ENCODE assay signal across 1 cellular context in genomic region chr19:10991521-10992081, GRCh38.
TF ChIP-seq lines count a peak whose summit lies in the region.

No MANE protein-coding gene starts in this region.

TF ChIP-seq in GM23338, 12 proteins besides CTCF, POLR2A, EP300 and RAD21:
- TF ChIP-seq ZNF462 (CRISPR knock-in tag; IDR thresholded peaks at IDR 0.05) (no peak), ZNF114 (CRISPR knock-in tag; IDR thresholded peaks at IDR 0.05) (no peak), STAT1 (IDR thresholded peaks at IDR 0.05; ENCODE audit: unreplicated experiment) (no peak)
TF ChIP-seq in GM23338: peak in this region for 0.
